8 cellular contexts compared by ENCODE assay signal in the genomic region with DNA sequence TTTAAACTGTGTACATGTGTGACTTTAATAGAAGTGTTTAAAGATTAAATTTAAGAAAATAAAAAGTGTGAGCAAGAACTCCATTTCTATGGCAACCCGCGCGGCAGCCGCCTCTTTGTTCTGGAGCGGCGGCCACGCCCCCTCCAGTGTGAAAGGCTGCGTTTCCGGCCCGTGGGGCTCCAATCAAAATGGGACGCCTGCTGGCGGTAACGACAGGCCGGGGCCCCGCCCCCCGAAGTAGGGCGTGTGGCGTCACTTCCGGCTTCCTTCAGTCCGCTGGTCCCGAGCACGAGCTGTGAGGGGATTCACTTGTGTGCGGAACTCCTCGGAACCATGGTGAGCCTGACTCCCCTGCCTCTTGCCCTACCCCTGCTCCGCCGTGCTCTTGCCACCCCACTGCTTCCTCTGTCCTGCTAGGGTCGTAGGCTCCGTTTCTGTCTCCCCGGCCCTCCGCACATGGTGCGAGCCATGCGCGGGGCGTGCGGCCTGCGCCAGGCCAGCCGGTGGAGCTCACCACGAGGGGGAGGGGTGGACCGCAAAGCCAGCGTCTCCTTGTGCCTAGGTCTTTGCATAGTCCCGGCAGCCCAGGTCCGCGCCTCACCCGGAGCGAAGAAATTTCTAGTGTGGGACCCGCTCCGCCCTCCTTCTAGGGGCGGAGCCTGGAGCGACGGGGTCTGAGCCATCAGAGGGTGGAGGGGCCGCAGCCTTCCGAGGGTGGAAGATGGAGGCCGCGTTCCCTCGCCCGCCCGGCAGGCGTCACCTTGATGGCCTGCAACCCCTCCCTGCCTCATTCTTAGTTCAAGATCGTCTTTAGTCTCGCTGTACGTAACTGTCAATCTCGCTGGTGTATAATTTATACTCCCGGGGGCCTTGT. TPM values are rescaled to one million over a fixed set of nuclear protein-coding genes. Genes with fewer than 3 reads are reported as not detected.
DNase-seq lines count a peak whose midpoint lies in the region; ATAC-seq and TF ChIP-seq lines count a peak whose summit lies in the region.

CCT2 (plus strand) TSS at position 271 of the 874 bp plus-strand sequence; CDS start at position 334, 63 bp downstream.

- peak within 1 kb of the TSS; percentile 60 to 84 for H3K27ac ChIP-seq in testis

- peak within 1 kb of the TSS; percentile 90 to 97 for H3K27ac Mint-ChIP-seq in activated naive CD4-positive, alpha-beta T cell treated with anti-CD3 and anti-CD28 coated beads, Interleukin-2, amount 50 U/mL, for 72 hours

- peaks cover 9 to 14% of the 10 kb centered on the region in 2 donors for H3K36me3 Mint-ChIP-seq in activated naive CD4-positive, alpha-beta T cell treated with anti-CD3 and anti-CD28 coated beads, Interleukin-2, amount 50 U/mL, for 72 hours

- no peaks in the 10 kb centered on the region for H3K9me3 Mint-ChIP-seq in activated naive CD4-positive, alpha-beta T cell treated with anti-CD3 and anti-CD28 coated beads, Interleukin-2, amount 50 U/mL, for 72 hours

- peak within 1 kb of the TSS; percentile 94 for H3K4me3 ChIP-seq in GM12864 (ENCODE audit: low read depth, low read length)
- peak within 1 kb of the TSS; percentile 81 to 82 for H3K4me3 ChIP-seq in testis

- ATAC-seq in HG02623 (IDR thresholded peaks at IDR 0.05; ENCODE audit: unreplicated experiment) (peak; percentile 96), omental fat pad (ENCODE audit: low FRiP score) (peak; percentile 98)
- peak; percentile 97 to 99 for ATAC-seq in activated naive CD4-positive, alpha-beta T cell treated with anti-CD3 and anti-CD28 coated beads, Interleukin-2, amount 50 U/mL, for 72 hours

- 0% methylated on average over 38 to 61 of the region's 63 CpGs for WGBS in testis, 2 donors

- intact Hi-C loops in testis (cut with DNase I; ENCODE audit: low total_unique reads), result no loop called here

- no peak for TF ChIP-seq POLR2A in testis (IDR thresholded peaks at IDR 0.05)

- H3K36me3 ChIP-seq in testis (ENCODE audit: low read depth, missing control alignments), result no peaks in the 10 kb centered on the region

- H3K9me3 ChIP-seq in testis, result no peaks in the 10 kb centered on the region

- peaks cover 4% of the 10 kb centered on the region for H3K4me1 ChIP-seq in testis

- DNase-seq in GM12864 (ENCODE audit: low read depth) (peak; percentile 89), NCI-H1092 treated with DMSO at 0.1 percent for 48 hours (lab: John Stamatoyannopoulos, UW) (peak; percentile 89), SKM-1 (lab: John Stamatoyannopoulos, UW; ENCODE audit: unreplicated experiment) (peak; percentile 53), glomerular endothelial cell (ENCODE audit: extremely low read depth, low read depth, low spot score) (peak; percentile 63), omental fat pad (ENCODE audit: low spot score) (peak; percentile 87), testis (peak; percentile 99)
- peak; percentile 93 to 95 for DNase-seq in activated naive CD4-positive, alpha-beta T cell treated with anti-CD3 and anti-CD28 coated beads, Interleukin-2, amount 50 U/mL, for 72 hours (ENCODE audit: low spot score in 2 of 2)

- TF ChIP-seq CTCF in GM12864 (IDR thresholded peaks at IDR 0.05; ENCODE audit: low read depth, low read length, missing control alignments) (peak; percentile 46), omental fat pad (IDR thresholded peaks at IDR 0.05) (no peak), testis (IDR thresholded peaks at IDR 0.05) (no peak)

- no peaks in the 10 kb centered on the region for H3K27me3 ChIP-seq in testis

RNA-seq across cellular contexts. Expression of gene CCT2, which starts in this region (rescaled TPM):
- 100 to 1,000 TPM; 238 to 264 TPM for total RNA-seq in activated naive CD4-positive, alpha-beta T cell treated with anti-CD3 and anti-CD28 coated beads, Interleukin-2, amount 50 U/mL, for 72 hours
- total RNA-seq in glomerular endothelial cell, result 148 and 157 TPM in 2 replicates
- total RNA-seq in omental fat pad, result 100 to 1,000 TPM in 3 of 4 donors, 10 to 100 TPM in 1; 99.5 to 222 (median 129) TPM
- total RNA-seq in testis, result 100 to 1,000 TPM; 213 to 248 TPM
- polyA plus RNA-seq in testis (ENCODE audit: insufficient read depth, low read depth, low replicate concordance), result 401 TPM

Comparison
In these comparisons a context has a peak if more than half of its experiments do, and no peak if none do; other contexts are left out.
1. Peak in every context shown above with its lines: DNase-seq, ATAC-seq, H3K4me3 ChIP-seq and H3K27ac ChIP-seq.